Comparison of ENCODE assay signal across 13 cellular contexts in genomic region chr7:47940482-47941001, GRCh38. TPM values are rescaled to one million over a fixed set of nuclear protein-coding genes. Genes with fewer than 3 reads are reported as not detected.
DNase-seq lines count a peak whose midpoint lies in the region; ATAC-seq and TF ChIP-seq lines count a peak whose summit lies in the region.
"Had no signal": no experiment of that assay in that cellular context is flagged by ENCODE, and none has a peak within 500 bp of the region (broad histone marks: within the 10 kb centered on the region; RNA-seq: fewer than 3 reads in every experiment).

No MANE protein-coding gene starts in this region.

- no peak overlapping the region for H2AK5ac ChIP-seq in mesendoderm (ENCODE audit: low read length)

- no peaks in the 10 kb centered on the region for H3F3A ChIP-seq in smooth muscle cell (ENCODE audit: low read depth)

- no peak overlapping the region for H2BK120ac ChIP-seq in mesendoderm (ENCODE audit: low read depth, low read length)

- no peak overlapping the region for H2AFZ ChIP-seq in smooth muscle cell (ENCODE audit: low read depth)

- no peak overlapping the region for H2BK5ac ChIP-seq in mesendoderm (ENCODE audit: low read length)

- ATAC-seq in HG03097 (IDR thresholded peaks at IDR 0.05; ENCODE audit: low FRiP score, unreplicated experiment), result no peak
- no peak for ATAC-seq in GM21737 (IDR thresholded peaks at IDR 0.05; ENCODE audit: unreplicated experiment)
- ATAC-seq: activated CD8-positive, alpha-beta memory T cell treated with anti-CD3 and anti-CD28 coated beads, Interleukin-2, amount 10 ng/mL, durations not matched to agents 7 days and 5 days had no signal

- H3K4ac ChIP-seq in mesendoderm (ENCODE audit: low read depth, low read length), result no peak overlapping the region

- TF ChIP-seq CTCF in HFF-Myc (IDR thresholded peaks at IDR 0.05; ENCODE audit: low read depth, low read length, missing control alignments) (no peak), smooth muscle cell (IDR thresholded peaks at IDR 0.05; ENCODE audit: borderline replicate concordance, insufficient read depth, poor library complexity, severe bottlenecking) (no peak), BE2C (IDR thresholded peaks at IDR 0.05; ENCODE audit: low read depth, low read length) (no peak)

- H3K4me3 ChIP-seq in HFF-Myc (replicated peaks; ENCODE audit: low read depth, low read length) (no peak overlapping the region), smooth muscle cell (no peak overlapping the region), BE2C (ENCODE audit: low read depth, low read length) (no peak overlapping the region), mesendoderm (ENCODE audit: low read length) (no peak overlapping the region)
- H3K4me3 ChIP-seq: prostate gland had no signal

- H3K9me3 Mint-ChIP-seq in dendritic cell treated with granulocyte-macrophage colony-stimulating factor and Interleukin-4, amounts not matched to agents 40 ng/mL and 50 ng/mL, for 4 days, result no peaks in the 10 kb centered on the region

- no peaks in the 10 kb centered on the region for H4K20me1 ChIP-seq in smooth muscle cell (ENCODE audit: low read depth)

- no peak overlapping the region for H3K9ac ChIP-seq in smooth muscle cell (ENCODE audit: low read depth)
- H3K9ac ChIP-seq in mesendoderm (ENCODE audit: low read length), result no peak overlapping the region

- H3K27ac ChIP-seq in smooth muscle cell (ENCODE audit: low read depth) (peak overlapping the region; percentile 77), mesendoderm (ENCODE audit: low read depth, low read length) (no peak overlapping the region)

- peak overlapping the region; percentile 69 for H3K27ac Mint-ChIP-seq in dendritic cell treated with granulocyte-macrophage colony-stimulating factor and Interleukin-4, amounts not matched to agents 40 ng/mL and 50 ng/mL, for 4 days
- H3K27ac Mint-ChIP-seq: activated CD8-positive, alpha-beta memory T cell treated with anti-CD3 and anti-CD28 coated beads, Interleukin-2, amount 10 ng/mL, durations not matched to agents 7 days and 5 days had no signal

- H3K4me3 Mint-ChIP-seq in dendritic cell treated with granulocyte-macrophage colony-stimulating factor and Interleukin-4, amounts not matched to agents 40 ng/mL and 50 ng/mL, for 4 days, result no peak overlapping the region
- H3K4me3 Mint-ChIP-seq: activated CD8-positive, alpha-beta memory T cell treated with anti-CD3 and anti-CD28 coated beads, Interleukin-2, amount 10 ng/mL, durations not matched to agents 7 days and 5 days had no signal

- 54% methylated on average over 10 of the region's 10 CpGs for WGBS in smooth muscle cell (ENCODE audit: low lambda C conversion rate)
- WGBS in mesendoderm (ENCODE audit: extremely low coverage, insufficient coverage, low lambda C conversion rate), result no CpG with 5 or more reads among the region's 10 CpGs

- peaks cover 5% of the 10 kb centered on the region for H3K4me1 ChIP-seq in smooth muscle cell (ENCODE audit: low read depth)
- H3K4me1 ChIP-seq in BE2C, result peaks cover 24% of the 10 kb centered on the region
- H3K4me1 ChIP-seq in mesendoderm (ENCODE audit: control insufficient read depth, low read depth, low read length), result no peaks in the 10 kb centered on the region
- H3K4me1 ChIP-seq: prostate gland had no signal

- H3K79me2 ChIP-seq in smooth muscle cell (ENCODE audit: low read depth) (no peaks in the 10 kb centered on the region), mesendoderm (ENCODE audit: control insufficient read depth, insufficient read depth, low read length) (no peaks in the 10 kb centered on the region)

- H3K18ac ChIP-seq in mesendoderm (ENCODE audit: low read length), result no peak overlapping the region

- H3K79me1 ChIP-seq in mesendoderm (ENCODE audit: low read length), result no peaks in the 10 kb centered on the region

- no peak overlapping the region for H4K5ac ChIP-seq in mesendoderm (ENCODE audit: low read length)

- H3K4me2 ChIP-seq in smooth muscle cell (peak overlapping the region; percentile 34), mesendoderm (ENCODE audit: low read length) (no peak overlapping the region)

- no peak overlapping the region for H3K56ac ChIP-seq in mesendoderm (ENCODE audit: low read length)

- no peaks in the 10 kb centered on the region for H3K9me3 ChIP-seq in smooth muscle cell (replicated peaks; ENCODE audit: low read depth)
- H3K9me3 ChIP-seq in BE2C, result no peaks in the 10 kb centered on the region
- H3K9me3 ChIP-seq: prostate gland had no signal

- H3K27me3 ChIP-seq in smooth muscle cell (ENCODE audit: low read depth) (no peaks in the 10 kb centered on the region), BE2C (no peaks in the 10 kb centered on the region), mesendoderm (ENCODE audit: insufficient read depth, low read length, poor library complexity) (no peaks in the 10 kb centered on the region)

- no peak overlapping the region for H3K23ac ChIP-seq in mesendoderm (ENCODE audit: low read length)

- peak; percentile 25 for DNase-seq in HFF-Myc (ENCODE audit: extremely low read depth, low read depth)
- peak; percentile 38 for DNase-seq in left kidney (ENCODE audit: low read depth, low spot score)
- no peak for DNase-seq in smooth muscle cell (lab: John Stamatoyannopoulos, UW; ENCODE audit: unreplicated experiment)
- no peak for DNase-seq in BE2C
- DNase-seq in mesendoderm, result no peak
- DNase-seq: activated CD8-positive, alpha-beta memory T cell treated with anti-CD3 and anti-CD28 coated beads, Interleukin-2, amount 10 ng/mL, durations not matched to agents 7 days and 5 days; Calu3; NCI-H2029 treated with DMSO at 0.1 percent for 48 hours; SW 1271 had no signal

- intact Hi-C loops in dendritic cell treated with granulocyte-macrophage colony-stimulating factor and Interleukin-4, amounts not matched to agents 40 ng/mL and 50 ng/mL, for 4 days (cut with micrococcal nuclease), result loop anchor here (10.0 kb wide), 1 partner anchor 64 kb away; no protein-coding TSS in a partner anchor

- H3K36me3 Mint-ChIP-seq in dendritic cell treated with granulocyte-macrophage colony-stimulating factor and Interleukin-4, amounts not matched to agents 40 ng/mL and 50 ng/mL, for 4 days (ENCODE audit: low read depth), result no peaks in the 10 kb centered on the region

- no peak overlapping the region for H2BK15ac ChIP-seq in mesendoderm (replicated peaks; ENCODE audit: low read depth)

- H3K36me3 ChIP-seq in smooth muscle cell (ENCODE audit: low read depth) (no peaks in the 10 kb centered on the region), BE2C (no peaks in the 10 kb centered on the region), mesendoderm (ENCODE audit: control insufficient read depth, insufficient read depth, low read length) (no peaks in the 10 kb centered on the region)
- H3K36me3 ChIP-seq: prostate gland had no signal

- peaks cover 68% of the 10 kb centered on the region for H3K4me1 Mint-ChIP-seq in dendritic cell treated with granulocyte-macrophage colony-stimulating factor and Interleukin-4, amounts not matched to agents 40 ng/mL and 50 ng/mL, for 4 days (ENCODE audit: low read depth)

- no peak overlapping the region for H4K8ac ChIP-seq in mesendoderm (ENCODE audit: low read depth, low read length)

- peaks cover 2% of the 10 kb centered on the region for H3K27me3 Mint-ChIP-seq in dendritic cell treated with granulocyte-macrophage colony-stimulating factor and Interleukin-4, amounts not matched to agents 40 ng/mL and 50 ng/mL, for 4 days
- H3K27me3 Mint-ChIP-seq: activated CD8-positive, alpha-beta memory T cell treated with anti-CD3 and anti-CD28 coated beads, Interleukin-2, amount 10 ng/mL, durations not matched to agents 7 days and 5 days had no signal

RNA-seq across cellular contexts. Expression of gene PKD1L1, which starts 7.7 kb away (rescaled TPM):
- 0.04 and 0.18 TPM in 2 replicates for total RNA-seq in smooth muscle cell
- polyA plus RNA-seq in smooth muscle cell, result 0.06 TPM in 1 of 2 replicates, not detected in the other
- 0.25 TPM for polyA plus RNA-seq in BE2C (2012; ENCODE audit: insufficient read depth, insufficient read length, low read depth)
- polyA plus RNA-seq in mesendoderm (2013, experiment 1 of 2), result 0.06 TPM
- polyA plus RNA-seq in mesendoderm (2013, experiment 2 of 2), result 0.07 TPM

RNA-seq across cellular contexts. Expression of gene HUS1, which starts 38.9 kb away (rescaled TPM):
- 35.8 and 39.1 TPM in 2 replicates for total RNA-seq in smooth muscle cell
- polyA plus RNA-seq in smooth muscle cell, result 13.2 and 17.4 TPM in 2 replicates
- polyA plus RNA-seq in BE2C (2012; ENCODE audit: insufficient read depth, insufficient read length, low read depth), result 27.7 TPM
- polyA plus RNA-seq in mesendoderm (2013, experiment 1 of 2), result 24.9 TPM
- polyA plus RNA-seq in mesendoderm (2013, experiment 2 of 2), result 25.9 TPM

Comparison
In these comparisons a context has a peak if more than half of its experiments do, and no peak if none do; other contexts are left out.
1. DNase-seq: peak in HFF-Myc (single experiment) and left kidney (single experiment); none in smooth muscle cell (single experiment), BE2C (single experiment) and mesendoderm (single experiment).